In the genomic region with DNA sequence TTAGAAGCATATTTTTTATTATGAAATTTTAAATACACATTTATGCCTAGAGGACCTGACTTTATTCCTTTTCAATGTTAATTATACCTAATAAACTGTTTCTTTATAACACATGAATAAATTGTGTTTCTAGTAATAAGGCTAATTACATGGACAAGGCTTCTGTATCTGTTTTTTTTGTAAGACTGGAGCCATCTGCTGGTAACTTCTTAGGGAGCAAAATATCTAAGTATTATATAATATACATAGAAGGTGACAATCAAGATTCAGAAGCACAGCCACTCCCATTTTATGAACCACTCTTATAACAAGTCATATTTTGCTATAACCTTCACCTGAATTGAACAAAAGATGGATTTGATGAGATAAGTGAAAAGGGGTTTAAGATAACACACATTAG, we compare ENCODE assay signal across 10 cellular contexts.
DNase-seq lines count a peak whose midpoint lies in the region; ATAC-seq, FAIRE-seq and TF ChIP-seq lines count a peak whose summit lies in the region.
"Had no signal": no experiment of that assay in that cellular context is flagged by ENCODE, and none has a peak within 500 bp of the region (broad histone marks: within the 10 kb centered on the region; RNA-seq: fewer than 3 reads in every experiment).

No MANE protein-coding gene starts in this region.

- no peak overlapping the region for H3K27ac Mint-ChIP-seq in central memory CD8-positive, alpha-beta T cell (ENCODE audit: low read depth)
- H3K27ac Mint-ChIP-seq in effector memory CD8-positive, alpha-beta T cell = no peak overlapping the region

- H3K27me3 Mint-ChIP-seq in central memory CD8-positive, alpha-beta T cell = peaks cover 73% of the 10 kb centered on the region
- H3K27me3 Mint-ChIP-seq in effector memory CD8-positive, alpha-beta T cell = peaks cover 55 to 57% of the 10 kb centered on the region in 2 donors

- no peaks in the 10 kb centered on the region for H3K27me3 ChIP-seq in WERI-Rb-1 (ENCODE audit: insufficient read depth, low read depth, severe bottlenecking)

- DNase-seq in GF-D8 (lab: John Stamatoyannopoulos, UW) (peak; percentile 12), NCI-H526 treated with DMSO at 0.1 percent for 48 hours (lab: John Stamatoyannopoulos, UW) (peak; percentile 29), WERI-Rb-1 (no peak), frontal cortex (ENCODE audit: low spot score in 2 of 2) (no peak)
- no peak for DNase-seq in central memory CD8-positive, alpha-beta T cell (ENCODE audit: low spot score in 2 of 2)
- no peak for DNase-seq in activated effector memory CD4-positive, alpha-beta T cell treated with Interleukin-2 at 50 U/mL for 16 hours
- DNase-seq in effector memory CD8-positive, alpha-beta T cell = no peak
- DNase-seq: effector CD8-positive, alpha-beta T cell; NCI-H187 treated with DMSO at 0.1 percent for 48 hours had no signal

- no peak overlapping the region for H3K27ac ChIP-seq in WERI-Rb-1

- no peaks in the 10 kb centered on the region for H3K9me3 ChIP-seq in WERI-Rb-1 (ENCODE audit: severe bottlenecking)

- TF ChIP-seq CTCF in WERI-Rb-1 (IDR thresholded peaks at IDR 0.05; ENCODE audit: low read depth, low read length) = no peak

- no peaks in the 10 kb centered on the region for H3K36me3 Mint-ChIP-seq in central memory CD8-positive, alpha-beta T cell (ENCODE audit: insufficient read depth)
- peaks cover 4% of the 10 kb centered on the region for H3K36me3 Mint-ChIP-seq in effector memory CD8-positive, alpha-beta T cell (ENCODE audit: insufficient read depth)

- peak; percentile 93 for FAIRE-seq in A204.1 (lab: Jason Lieb, UNC)
- no peak for FAIRE-seq in frontal cortex (lab: Jason Lieb, UNC)

- peak; percentile 43 for ATAC-seq in central memory CD8-positive, alpha-beta T cell (replicated peaks; ENCODE audit: extremely low read depth, poor library complexity, severe bottlenecking)
- no peak for ATAC-seq in effector memory CD8-positive, alpha-beta T cell (replicated peaks)

- peaks cover 6% of the 10 kb centered on the region for H3K9me3 Mint-ChIP-seq in central memory CD8-positive, alpha-beta T cell
- H3K9me3 Mint-ChIP-seq in effector memory CD8-positive, alpha-beta T cell = no peaks in the 10 kb centered on the region

- H3K4me1 Mint-ChIP-seq in central memory CD8-positive, alpha-beta T cell = no peaks in the 10 kb centered on the region
- H3K4me1 Mint-ChIP-seq in effector memory CD8-positive, alpha-beta T cell (ENCODE audit: low read depth in 2 of 2) = peaks cover 0 to 7% of the 10 kb centered on the region in 2 donors

- H3K36me3 ChIP-seq in WERI-Rb-1 = no peaks in the 10 kb centered on the region

- H3K4me3 ChIP-seq in WERI-Rb-1 (ENCODE audit: low read depth, low read length) = no peak overlapping the region

- no peak overlapping the region for H3K4me3 Mint-ChIP-seq in central memory CD8-positive, alpha-beta T cell
- no peak overlapping the region for H3K4me3 Mint-ChIP-seq in effector memory CD8-positive, alpha-beta T cell

Comparison
In these comparisons a context has a peak if more than half of its experiments do, and no peak if none do; other contexts are left out.
1. DNase-seq: peak in GF-D8 (single experiment) and NCI-H526 treated with DMSO at 0.1 percent for 48 hours (single experiment); none in central memory CD8-positive, alpha-beta T cell (0 of 2), WERI-Rb-1 (single experiment), activated effector memory CD4-positive, alpha-beta T cell treated with Interleukin-2 at 50 U/mL for 16 hours (single experiment), effector memory CD8-positive, alpha-beta T cell (0 of 3) and frontal cortex (0 of 2).